30 cellular contexts compared by ENCODE assay signal in genomic region chr12:90260136-90260535, GRCh38.
"Had no signal": no experiment of that assay in that cellular context is flagged by ENCODE, and none has a peak within 500 bp of the region (broad histone marks: within the 10 kb centered on the region; RNA-seq: fewer than 3 reads in every experiment).

No MANE protein-coding gene starts in this region.

- DNase-seq: activated CD4-positive, alpha-beta memory T cell treated with anti-CD3 and anti-CD28 coated beads, Interleukin-2, amount 10 ng/mL, durations not matched to agents 7 days and 5 days; activated CD4-positive, alpha-beta T cell treated with anti-CD3 and anti-CD28 coated beads for 1 hour; activated CD4-positive, alpha-beta T cell treated with anti-CD3 and anti-CD28 coated beads, Interleukin-2, amount 10 ng/mL, durations not matched to agents 7 days and 5 days; activated CD8-positive, alpha-beta memory T cell treated with anti-CD3 and anti-CD28 coated beads, Interleukin-2, amount 50 U/mL, for 48 hours; activated gamma-delta T cell; activated naive CD4-positive, alpha-beta T cell treated with anti-CD3 and anti-CD28 coated beads, Interleukin-2, amount 10 ng/mL, durations not matched to agents 7 days and 5 days; activated naive CD8-positive, alpha-beta T cell treated with anti-CD3 and anti-CD28 coated beads, Interleukin-2, amount 10 ng/mL, durations not matched to agents 7 days and 5 days; activated T-cell treated with anti-CD3 and anti-CD28 coated beads, Interleukin-2, amount 50 U/mL, for 24 hours; colonic mucosa; dorsolateral prefrontal cortex; effector memory CD4-positive, alpha-beta T cell; foreskin fibroblast; heart right ventricle; kidney glomerular epithelial cell; left lung; lower lobe of right lung; mesendoderm; naive thymus-derived CD4-positive, alpha-beta T cell; nucleus accumbens; psoas muscle; sigmoid colon; stimulated activated CD4-positive, alpha-beta T cell treated with anti-CD3 and anti-CD28 coated beads, Interleukin-2, amount 100 ng/mL, for 48 hours; stimulated activated naive CD4-positive, alpha-beta T cell treated with Interleukin-2 at 50 U/mL for 16 hours; SW 1271 had no signal

- H3K4me3 Mint-ChIP-seq: activated CD4-positive, alpha-beta memory T cell treated with anti-CD3 and anti-CD28 coated beads, Interleukin-2, amount 10 ng/mL, durations not matched to agents 7 days and 5 days; activated CD4-positive, alpha-beta T cell treated with anti-CD3 and anti-CD28 coated beads, Interleukin-2, amount 10 ng/mL, durations not matched to agents 7 days and 5 days; activated naive CD4-positive, alpha-beta T cell treated with anti-CD3 and anti-CD28 coated beads, Interleukin-2, amount 10 ng/mL, durations not matched to agents 7 days and 5 days; activated naive CD8-positive, alpha-beta T cell treated with anti-CD3 and anti-CD28 coated beads, Interleukin-2, amount 10 ng/mL, durations not matched to agents 7 days and 5 days; activated T-cell treated with anti-CD3 and anti-CD28 coated beads, Interleukin-2, amount 50 U/mL, for 24 hours; central memory CD8-positive, alpha-beta T cell; naive thymus-derived CD4-positive, alpha-beta T cell; neural crest cell; T-helper 1 cell treated with Interleukin-12 subunit alpha and Interleukin-12 subunit beta and Interleukin-4 antibody, amounts not matched to agents 30 μg/mL and 1 μg/mL, for 36 hours; WTC11 had no signal

- H3K4me3 ChIP-seq: colonic mucosa, dorsolateral prefrontal cortex, heart right ventricle, left lung, lower lobe of right lung, psoas muscle, sigmoid colon, tibial nerve had no signal

- H3K27me3 ChIP-seq: colonic mucosa, dorsolateral prefrontal cortex, heart right ventricle, left lung, sigmoid colon, tibial nerve had no signal

- H3K36me3 ChIP-seq: colonic mucosa, heart right ventricle, left lung, lower lobe of right lung, sigmoid colon, tibial nerve had no signal

- H3K9me3 ChIP-seq: colonic mucosa, heart right ventricle, left lung, lower lobe of right lung, psoas muscle, sigmoid colon, tibial nerve had no signal

- ATAC-seq: heart right ventricle; left lung; lower lobe of right lung; naive thymus-derived CD4-positive, alpha-beta T cell; psoas muscle; WTC11 had no signal

- H3K79me2 ChIP-seq: parathyroid adenoma had no signal

- H3K9me3 Mint-ChIP-seq: activated CD4-positive, alpha-beta memory T cell treated with anti-CD3 and anti-CD28 coated beads, Interleukin-2, amount 10 ng/mL, durations not matched to agents 7 days and 5 days; activated CD4-positive, alpha-beta T cell treated with anti-CD3 and anti-CD28 coated beads, Interleukin-2, amount 10 ng/mL, durations not matched to agents 7 days and 5 days; activated naive CD4-positive, alpha-beta T cell treated with anti-CD3 and anti-CD28 coated beads, Interleukin-2, amount 10 ng/mL, durations not matched to agents 7 days and 5 days; activated T-cell treated with anti-CD3 and anti-CD28 coated beads, Interleukin-2, amount 50 U/mL, for 24 hours; central memory CD8-positive, alpha-beta T cell; naive thymus-derived CD4-positive, alpha-beta T cell; neural crest cell; T-helper 1 cell treated with Interleukin-12 subunit alpha and Interleukin-12 subunit beta and Interleukin-4 antibody, amounts not matched to agents 30 μg/mL and 1 μg/mL, for 36 hours; WTC11 had no signal

- H3K4me1 ChIP-seq: colonic mucosa, heart right ventricle, left lung, lower lobe of right lung, parathyroid adenoma, tibial nerve had no signal

- H3K4me1 Mint-ChIP-seq: activated CD4-positive, alpha-beta memory T cell treated with anti-CD3 and anti-CD28 coated beads, Interleukin-2, amount 10 ng/mL, durations not matched to agents 7 days and 5 days; activated CD4-positive, alpha-beta T cell treated with anti-CD3 and anti-CD28 coated beads, Interleukin-2, amount 10 ng/mL, durations not matched to agents 7 days and 5 days; activated naive CD4-positive, alpha-beta T cell treated with anti-CD3 and anti-CD28 coated beads, Interleukin-2, amount 10 ng/mL, durations not matched to agents 7 days and 5 days; activated naive CD8-positive, alpha-beta T cell treated with anti-CD3 and anti-CD28 coated beads, Interleukin-2, amount 10 ng/mL, durations not matched to agents 7 days and 5 days; central memory CD8-positive, alpha-beta T cell; naive thymus-derived CD4-positive, alpha-beta T cell; WTC11 had no signal

- H3K9ac ChIP-seq: parathyroid adenoma had no signal

- H3K27ac Mint-ChIP-seq: activated CD4-positive, alpha-beta memory T cell treated with anti-CD3 and anti-CD28 coated beads, Interleukin-2, amount 10 ng/mL, durations not matched to agents 7 days and 5 days; activated CD4-positive, alpha-beta T cell treated with anti-CD3 and anti-CD28 coated beads, Interleukin-2, amount 10 ng/mL, durations not matched to agents 7 days and 5 days; activated naive CD4-positive, alpha-beta T cell treated with anti-CD3 and anti-CD28 coated beads, Interleukin-2, amount 10 ng/mL, durations not matched to agents 7 days and 5 days; activated naive CD8-positive, alpha-beta T cell treated with anti-CD3 and anti-CD28 coated beads, Interleukin-2, amount 10 ng/mL, durations not matched to agents 7 days and 5 days; activated T-cell treated with anti-CD3 and anti-CD28 coated beads, Interleukin-2, amount 50 U/mL, for 24 hours; naive thymus-derived CD4-positive, alpha-beta T cell; T-helper 1 cell treated with Interleukin-12 subunit alpha and Interleukin-12 subunit beta and Interleukin-4 antibody, amounts not matched to agents 30 μg/mL and 1 μg/mL, for 36 hours; WTC11 had no signal

- H3K27ac ChIP-seq: colonic mucosa, dorsolateral prefrontal cortex, heart right ventricle, left lung, lower lobe of right lung, parathyroid adenoma, psoas muscle, sigmoid colon, tibial nerve had no signal

- H3K36me3 Mint-ChIP-seq: activated naive CD4-positive, alpha-beta T cell treated with anti-CD3 and anti-CD28 coated beads, Interleukin-2, amount 10 ng/mL, durations not matched to agents 7 days and 5 days; naive thymus-derived CD4-positive, alpha-beta T cell; WTC11 had no signal

- H2AFZ ChIP-seq: parathyroid adenoma had no signal
